Comparison of ENCODE assay signal across 27 cellular contexts in genomic region chr20:32053648-32054047, GRCh38. TPM values are rescaled to one million over a fixed set of nuclear protein-coding genes. Genes with fewer than 3 reads are reported as not detected.
"Had no signal": no experiment of that assay in that cellular context is flagged by ENCODE, and none has a peak within 500 bp of the region (broad histone marks: within the 10 kb centered on the region; RNA-seq: fewer than 3 reads in every experiment).

No MANE protein-coding gene starts in this region.

- H3K36me3 Mint-ChIP-seq: WTC11 had no signal

- H3K4me3 Mint-ChIP-seq: activated CD8-positive, alpha-beta T cell treated with anti-CD3 and anti-CD28 coated beads for 36 hours had no signal

- H3K27ac ChIP-seq: foreskin keratinocyte, testis had no signal

- ATAC-seq: activated CD8-positive, alpha-beta T cell treated with anti-CD3 and anti-CD28 coated beads for 36 hours; foreskin keratinocyte; left colon; right cardiac atrium; WTC11 had no signal

- H3K27me3 ChIP-seq: testis had no signal

- H3K9me3 Mint-ChIP-seq: activated CD8-positive, alpha-beta T cell treated with anti-CD3 and anti-CD28 coated beads for 36 hours; activated T-cell treated with anti-CD3 and anti-CD28 coated beads, Interleukin-2, amount 50 U/mL, for 24 hours; activated T-helper 2 cell treated with anti-CD3 and anti-CD28 coated beads, Interferon-gamma antibody, Interleukin-2, Interleukin-4, amounts not matched to agents 10 μg/mL and 5 μg/mL and 100 μg/mL, durations not matched to agents 14 hours and 24 hours and 36 hours; T-helper 2 cell treated with Interferon-gamma antibody and Interleukin-4, amounts not matched to agents 5 μg/mL and 100 μg/mL, for 36 hours; type B pancreatic cell; WTC11 had no signal

- H3K4me3 ChIP-seq: lung had no signal

- H3K9me3 ChIP-seq: stomach, testis had no signal

- H3K36me3 ChIP-seq: stomach had no signal

- H3K4me1 ChIP-seq: foreskin keratinocyte, testis had no signal

- H3K27ac Mint-ChIP-seq: activated CD8-positive, alpha-beta T cell treated with anti-CD3 and anti-CD28 coated beads for 36 hours; activated T-cell treated with anti-CD3 and anti-CD28 coated beads, Interleukin-2, amount 50 U/mL, for 24 hours; activated T-helper 2 cell treated with anti-CD3 and anti-CD28 coated beads, Interferon-gamma antibody, Interleukin-2, Interleukin-4, amounts not matched to agents 10 μg/mL and 5 μg/mL and 100 μg/mL, durations not matched to agents 14 hours and 24 hours and 36 hours; brain; progenitor cell of endocrine pancreas; T-helper 2 cell treated with Interferon-gamma antibody and Interleukin-4, amounts not matched to agents 5 μg/mL and 100 μg/mL, for 36 hours; type B pancreatic cell; WTC11 had no signal

- DNase-seq: activated CD4-positive, alpha-beta T cell treated with anti-CD3 and anti-CD28 coated beads for 48 hours; activated CD8-positive, alpha-beta T cell treated with anti-CD3 and anti-CD28 coated beads for 36 hours; activated naive CD4-positive, alpha-beta T cell treated with Interleukin-2 at 50 U/mL for 16 hours; activated T-cell treated with anti-CD3 and anti-CD28 coated beads, Interleukin-2, amount 50 U/mL, for 24 hours; anterior cingulate cortex; caudate nucleus; dorsolateral prefrontal cortex; foreskin keratinocyte; glutamatergic neuron; hypothalamus; islet precursor cell; left colon; right cardiac atrium; stimulated activated CD4-positive, alpha-beta T cell treated with anti-CD3 and anti-CD28 coated beads, Interleukin-15, amount 100 ng/mL, for 24 hours; stimulated activated CD4-positive, alpha-beta T cell treated with anti-CD3 and anti-CD28 coated beads, Interleukin-2, amount 100 ng/mL, for 48 hours; stomach; testis had no signal

RNA-seq across cellular contexts. Expression of gene HCK, which starts 1.6 kb away (rescaled TPM):
- total RNA-seq: activated CD8-positive, alpha-beta T cell treated with anti-CD3 and anti-CD28 coated beads for 36 hours; activated T-helper 2 cell treated with anti-CD3 and anti-CD28 coated beads, Interferon-gamma antibody, Interleukin-2, Interleukin-4, amounts not matched to agents 10 μg/mL and 5 μg/mL and 100 μg/mL, durations not matched to agents 14 hours and 24 hours and 36 hours; epithelial cell of proximal tubule; fibroblast of lung; foreskin keratinocyte; progenitor cell of endocrine pancreas had no signal

RNA-seq across cellular contexts. Expression of gene CCM2L, which starts 43.4 kb away (rescaled TPM):
- total RNA-seq: activated CD8-positive, alpha-beta T cell treated with anti-CD3 and anti-CD28 coated beads for 36 hours; activated T-helper 2 cell treated with anti-CD3 and anti-CD28 coated beads, Interferon-gamma antibody, Interleukin-2, Interleukin-4, amounts not matched to agents 10 μg/mL and 5 μg/mL and 100 μg/mL, durations not matched to agents 14 hours and 24 hours and 36 hours; epithelial cell of proximal tubule; fibroblast of lung; foreskin keratinocyte; osteoblast had no signal
